ENCODE assay signal across 8 cellular contexts in the genomic region with DNA sequence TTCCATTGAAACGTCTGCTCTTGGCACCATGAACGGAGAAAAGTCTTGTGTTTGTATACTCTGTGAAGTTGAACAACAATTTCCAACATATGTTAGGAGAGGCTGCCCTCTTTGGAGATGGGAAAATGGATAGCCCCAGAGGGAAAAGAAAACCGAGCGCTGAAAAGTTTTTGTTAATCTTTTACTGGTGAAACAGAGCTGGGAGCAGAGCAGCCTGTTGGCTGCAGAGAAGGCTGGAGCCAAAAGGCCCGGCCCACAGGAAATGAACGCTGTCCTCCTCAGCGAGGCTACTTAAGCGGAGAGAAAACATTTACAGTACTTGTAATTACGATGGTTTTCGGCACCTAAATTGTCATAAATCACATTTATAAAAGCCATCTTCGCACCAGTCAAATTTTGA.
A peak's percentile ranks its signal among the peaks of the same experiment; 100 is the strongest.
DNase-seq lines count a peak whose midpoint lies in the region; ATAC-seq and TF ChIP-seq lines count a peak whose summit lies in the region.

No MANE protein-coding gene starts in this region.

- H3K27ac ChIP-seq in thoracic aorta = peak overlapping the region; percentile 13 to 16
- no peak overlapping the region for H3K27ac ChIP-seq in CD4-positive, alpha-beta memory T cell (ENCODE audit: low read depth, low read length)

- CTCF ChIA-PET in CD4-positive, alpha-beta memory T cell (lab: Charles Lee; ENCODE audit: partially characterized antibody) = no interaction called here

- ATAC-seq in HG03354 (IDR thresholded peaks at IDR 0.05; ENCODE audit: poor library complexity, severe bottlenecking, unreplicated experiment) = peak; percentile 70
- ATAC-seq in thoracic aorta (ENCODE audit: insufficient number of reproducible peaks, low FRiP score, low read depth) = no peak

- H3K9me3 Mint-ChIP-seq in CD4-positive, alpha-beta memory T cell = peaks cover 0 to 5% (median 0%) of the 10 kb centered on the region in 8 donors

- H3K4me1 ChIP-seq in adipocyte (ENCODE audit: control insufficient read depth, insufficient read depth, low read length) (peaks cover 21% of the 10 kb centered on the region), thoracic aorta (ENCODE audit: control insufficient read depth in 1 of 2, low read depth in 2 of 2) (peaks cover 0 to 10% of the 10 kb centered on the region in 2 donors)
- no peaks in the 10 kb centered on the region for H3K4me1 ChIP-seq in CD4-positive, alpha-beta memory T cell (ENCODE audit: insufficient read depth, low read length)

- DNase-seq in adipocyte (ENCODE audit: low read depth) = peak; percentile 93
- DNase-seq in iPS-NIHi7 (ENCODE audit: extremely low spot score) = peak; percentile 61
- DNase-seq in thoracic aorta (ENCODE audit: low spot score) = no peak
- no peak for DNase-seq in germinal center (ENCODE audit: low spot score)
- no peak for DNase-seq in posterior vena cava (ENCODE audit: low spot score)
- DNase-seq in CD4-positive, alpha-beta memory T cell = no peak
- no peak for DNase-seq in GOT3 (lab: John Stamatoyannopoulos, UW)

- H3K4me3 Mint-ChIP-seq in CD4-positive, alpha-beta memory T cell = no peak overlapping the region

- H3K9me3 ChIP-seq in adipocyte (ENCODE audit: control insufficient read depth, low read length) (no peaks in the 10 kb centered on the region), thoracic aorta (no peaks in the 10 kb centered on the region)
- peaks cover 0 to 3% of the 10 kb centered on the region in 2 donors for H3K9me3 ChIP-seq in CD4-positive, alpha-beta memory T cell (ENCODE audit: control insufficient read depth in 1 of 2, low read length in 2 of 2)

- no peaks in the 10 kb centered on the region for H3K36me3 Mint-ChIP-seq in CD4-positive, alpha-beta memory T cell

- H3K27ac Mint-ChIP-seq in CD4-positive, alpha-beta memory T cell = no peak overlapping the region

- POLR2A ChIA-PET in CD4-positive, alpha-beta memory T cell (lab: Charles Lee; ENCODE audit: partially characterized antibody) = no interaction called here

- intact Hi-C loops in posterior vena cava (cut with DNase I) = loop anchor here in 1 of 2 donors (10.0 kb wide), 1 partner anchor 140 kb away; no protein-coding TSS in a partner anchor
- intact Hi-C loops in CD4-positive, alpha-beta memory T cell (cut with micrococcal nuclease) = no loop called here

- H3K27me3 Mint-ChIP-seq in CD4-positive, alpha-beta memory T cell = no peaks in the 10 kb centered on the region

- H3K36me3 ChIP-seq in adipocyte (ENCODE audit: control insufficient read depth, insufficient read depth, low read length, severe bottlenecking) = no peaks in the 10 kb centered on the region
- H3K36me3 ChIP-seq in thoracic aorta = no peaks in the 10 kb centered on the region
- no peaks in the 10 kb centered on the region for H3K36me3 ChIP-seq in CD4-positive, alpha-beta memory T cell (ENCODE audit: insufficient read depth, low read length)

- H3K9ac ChIP-seq in adipocyte (ENCODE audit: low read length) = peak overlapping the region; percentile 77

- TF ChIP-seq CTCF in thoracic aorta (IDR thresholded peaks at IDR 0.05) = no peak

- H3K4me3 ChIP-seq in adipocyte (ENCODE audit: low read length) (peak overlapping the region; percentile 75), thoracic aorta (peak overlapping the region; percentile 44)
- H3K4me3 ChIP-seq in CD4-positive, alpha-beta memory T cell (ENCODE audit: low read length in 2 of 2) = no peak overlapping the region

- H3K27me3 ChIP-seq in adipocyte (replicated peaks; ENCODE audit: control insufficient read depth, insufficient read depth, low read length) (no peaks in the 10 kb centered on the region), thoracic aorta (replicated peaks; ENCODE audit: insufficient read depth) (no peaks in the 10 kb centered on the region)
- no peaks in the 10 kb centered on the region for H3K27me3 ChIP-seq in CD4-positive, alpha-beta memory T cell (ENCODE audit: insufficient read depth, low read length)

- no peaks in the 10 kb centered on the region for H3K4me1 Mint-ChIP-seq in CD4-positive, alpha-beta memory T cell

Comparison
In these comparisons a context has a peak if more than half of its experiments do, and no peak if none do; other contexts are left out.
1. DNase-seq: peak in adipocyte (single experiment) and iPS-NIHi7 (single experiment); none in thoracic aorta (single experiment), germinal center (single experiment), posterior vena cava (single experiment), CD4-positive, alpha-beta memory T cell (0 of 5) and GOT3 (single experiment).
2. H3K4me3 ChIP-seq: peak in adipocyte (single experiment) and thoracic aorta (single experiment); none in CD4-positive, alpha-beta memory T cell (0 of 2).